37 cellular contexts compared by ENCODE assay signal in genomic region chr10:50908366-50908765, GRCh38. TPM values are rescaled to one million over a fixed set of nuclear protein-coding genes. Genes with fewer than 3 reads are reported as not detected.
"Had no signal": no experiment of that assay in that cellular context is flagged by ENCODE, and none has a peak within 500 bp of the region (broad histone marks: within the 10 kb centered on the region; RNA-seq: fewer than 3 reads in every experiment).

No MANE protein-coding gene starts in this region.

- H3K27me3 ChIP-seq: adrenal gland, body of pancreas, brain microvascular endothelial cell, breast epithelium had no signal

- H3K27ac ChIP-seq: adrenal gland, body of pancreas, brain microvascular endothelial cell, breast epithelium, VCaP had no signal

- ATAC-seq: activated CD8-positive, alpha-beta T cell treated with anti-CD3 and anti-CD28 coated beads for 36 hours; activated naive CD4-positive, alpha-beta T cell treated with anti-CD3 and anti-CD28 coated beads, Interleukin-2, amount 50 U/mL, for 72 hours; activated T-cell treated with anti-CD3 and anti-CD28 coated beads, Interleukin-2, amount 50 U/mL, for 4 hours; activated T-cell treated with anti-CD3 and anti-CD28 coated beads, Interleukin-2, amount 50 U/mL, for 72 hours; activated T-helper 17 cell treated with anti-CD3 and anti-CD28 coated beads, Interleukin-2, amount 50 U/mL, for 72 hours; body of pancreas had no signal

- H3K36me3 ChIP-seq: adrenal gland, brain microvascular endothelial cell, breast epithelium had no signal

- H3K4me1 ChIP-seq: adrenal gland, body of pancreas, breast epithelium had no signal

- DNase-seq: activated B cell treated with CpG ODN at 0.5 μM for 24 hours; activated CD4-positive, alpha-beta memory T cell treated with anti-CD3 and anti-CD28 coated beads for 36 hours; activated CD4-positive, alpha-beta T cell treated with anti-CD3 and anti-CD28 coated beads for 4 hours; activated CD4-positive, alpha-beta T cell treated with anti-CD3 and anti-CD28 coated beads, Interleukin-2, amount 10 ng/mL, durations not matched to agents 24 days and 14 days; activated CD4-positive, alpha-beta T cell treated with anti-CD3 and anti-CD28 coated beads, Interleukin-2, amount 50 U/mL, for 1 hour; activated CD4-positive, alpha-beta T cell treated with anti-CD3 and anti-CD28 coated beads, Interleukin-2, amount 50 U/mL, for 4 hours; activated CD4-positive, CD25-positive, alpha-beta regulatory T cell treated with anti-CD3 and anti-CD28 coated beads, Interleukin-2, amount 50 U/mL, for 72 hours; activated CD8-positive, alpha-beta memory T cell treated with anti-CD3 and anti-CD28 coated beads, Interleukin-2, amount 50 U/mL, for 4 hours; activated CD8-positive, alpha-beta T cell treated with anti-CD3 and anti-CD28 coated beads for 36 hours; activated effector memory CD4-positive, alpha-beta T cell treated with anti-CD3 and anti-CD28 coated beads, Interleukin-2, amount 50 U/mL, for 16 hours; activated gamma-delta T cell treated with Interleukin-2 at 50 U/mL for 16 hours; activated naive CD4-positive, alpha-beta T cell; activated naive CD4-positive, alpha-beta T cell treated with anti-CD3 and anti-CD28 coated beads for 36 hours; activated naive CD4-positive, alpha-beta T cell treated with anti-CD3 and anti-CD28 coated beads, Interleukin-2, amount 50 U/mL, for 16 hours; activated naive CD8-positive, alpha-beta T cell treated with anti-CD3 and anti-CD28 coated beads for 36 hours; activated T-cell treated with anti-CD3 and anti-CD28 coated beads for 4 hours; activated T-cell treated with anti-CD3 and anti-CD28 coated beads, Interleukin-2, amount 50 U/mL, for 1 hour; activated T-cell treated with anti-CD3 and anti-CD28 coated beads, Interleukin-2, amount 50 U/mL, for 4 hours; activated T-cell treated with anti-CD3 and anti-CD28 coated beads, Interleukin-2, amount 50 U/mL, for 72 hours; adrenal gland; amniotic stem cell; aorta; body of pancreas; brain microvascular endothelial cell; caudate nucleus; SW 1271; T-helper 1 cell; T-helper 2 cell; T-helper 9 cell had no signal

- H3K4me3 ChIP-seq: adrenal gland, body of pancreas, breast epithelium had no signal

- FAIRE-seq: astrocyte, TTC549 had no signal

- H3K9me3 ChIP-seq: adrenal gland, body of pancreas, breast epithelium had no signal

RNA-seq across cellular contexts. Expression of gene A1CF, which starts 22.9 kb away (rescaled TPM):
- total RNA-seq: activated B cell treated with CpG ODN at 0.5 μM for 24 hours; activated CD4-positive, alpha-beta memory T cell treated with anti-CD3 and anti-CD28 coated beads for 36 hours; activated CD4-positive, alpha-beta T cell treated with anti-CD3 and anti-CD28 coated beads, Interleukin-2, amount 10 ng/mL, durations not matched to agents 24 days and 14 days; activated CD8-positive, alpha-beta memory T cell treated with anti-CD3 and anti-CD28 coated beads for 36 hours; activated CD8-positive, alpha-beta T cell treated with anti-CD3 and anti-CD28 coated beads for 36 hours; activated naive CD4-positive, alpha-beta T cell treated with anti-CD3 and anti-CD28 coated beads for 36 hours; activated naive CD4-positive, alpha-beta T cell treated with anti-CD3 and anti-CD28 coated beads, Interleukin-2, amount 50 U/mL, for 72 hours; activated naive CD8-positive, alpha-beta T cell treated with anti-CD3 and anti-CD28 coated beads for 36 hours; activated T-cell treated with anti-CD3 and anti-CD28 coated beads, Interleukin-2, amount 50 U/mL, for 72 hours; activated T-helper 1 cell treated with anti-CD3 and anti-CD28 coated beads, Interleukin-12 subunit alpha, Interleukin-12 subunit beta, Interleukin-2, Interleukin-4 antibody, amounts not matched to agents 30 ng/mL and 10 ng/mL and 1 ng/mL, durations not matched to agents 14 hours and 24 hours and 36 hours; activated T-helper 17 cell treated with anti-CD3 and anti-CD28 coated beads, Interleukin-2, amount 50 U/mL, for 72 hours; aorta; astrocyte had no signal
